2 cellular contexts compared by ENCODE assay signal in the genomic region with DNA sequence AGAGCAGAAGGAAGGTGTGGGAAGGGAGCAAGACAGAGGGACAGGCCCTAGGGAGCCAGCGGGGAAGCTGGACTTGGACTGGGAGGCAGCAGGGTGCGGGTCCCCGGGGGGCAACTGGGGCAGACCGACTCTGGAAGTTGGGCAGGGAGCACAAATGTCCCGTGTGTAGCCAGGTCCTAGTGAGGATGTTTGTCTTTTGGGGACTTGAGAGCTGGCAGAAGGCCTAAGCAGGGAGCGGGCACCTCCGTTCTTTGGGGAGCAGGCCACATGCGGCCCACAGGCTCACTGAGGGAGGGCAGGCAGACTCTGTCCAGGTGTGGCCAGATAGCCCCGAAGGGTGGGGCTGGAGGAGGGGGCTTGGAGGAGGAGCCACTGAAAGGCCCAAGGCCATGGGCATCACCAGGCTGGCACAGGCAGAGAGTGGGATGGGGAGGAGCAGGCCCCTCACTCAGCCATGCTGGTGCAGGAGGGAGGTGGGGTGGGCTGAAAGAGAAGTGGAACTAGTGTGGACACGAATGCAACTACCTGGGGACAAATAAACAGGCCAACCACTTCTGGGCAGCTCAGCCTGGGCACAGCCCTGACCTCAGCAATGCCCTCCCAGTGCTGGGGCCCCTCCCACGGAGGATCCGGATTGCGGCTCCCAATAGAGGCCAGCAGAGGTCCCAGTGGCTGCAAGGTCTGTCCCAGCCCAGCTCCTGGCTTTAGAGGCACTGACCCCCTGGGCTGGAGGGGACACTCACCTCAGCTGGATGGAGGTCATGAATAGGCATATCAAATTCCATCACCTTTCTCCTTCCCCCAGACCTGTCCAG.
TF ChIP-seq lines count a peak whose summit lies in the region.

No MANE protein-coding gene starts in this region.

TF ChIP-seq in HEK293T, 16 proteins besides CTCF, POLR2A, EP300 and RAD21:
- no peak for TF ChIP-seq HDGF (IDR thresholded peaks at IDR 0.05; ENCODE audit: borderline replicate concordance)
- TF ChIP-seq CTBP1 (IDR thresholded peaks at IDR 0.05; ENCODE audit: borderline replicate concordance) = no peak
- no peak for TF ChIP-seq ELF4 (IDR thresholded peaks at IDR 0.05)
- TF ChIP-seq FOXM1 (IDR thresholded peaks at IDR 0.05; ENCODE audit: borderline replicate concordance) = no peak
- TF ChIP-seq LEF1 (IDR thresholded peaks at IDR 0.05; ENCODE audit: borderline replicate concordance) = no peak
- no peak for TF ChIP-seq ARNT (IDR thresholded peaks at IDR 0.05)

TF ChIP-seq in HepG2, 621 proteins besides CTCF, POLR2A, EP300 and RAD21:
- TF ChIP-seq SAP130 (CRISPR knock-in tag; IDR thresholded peaks at IDR 0.05; ENCODE audit: low read depth) = 0 out of 2 replicates have a peak, but pooled peaks have one; percentile 3
- TF ChIP-seq HNF1B (CRISPR knock-in tag; IDR thresholded peaks at IDR 0.05) = 0 out of 2 replicates have a peak, but pooled peaks have one; percentile 41
- peak; percentile 67; the same call in 1 of the 2 replicates for TF ChIP-seq PATZ1 (CRISPR knock-in tag; IDR thresholded peaks at IDR 0.05)
- peak; percentile 97 for TF ChIP-seq HNRNPL (IDR thresholded peaks at IDR 0.05; ENCODE audit: low read depth, low read length)
- TF ChIP-seq, protein P1, sequence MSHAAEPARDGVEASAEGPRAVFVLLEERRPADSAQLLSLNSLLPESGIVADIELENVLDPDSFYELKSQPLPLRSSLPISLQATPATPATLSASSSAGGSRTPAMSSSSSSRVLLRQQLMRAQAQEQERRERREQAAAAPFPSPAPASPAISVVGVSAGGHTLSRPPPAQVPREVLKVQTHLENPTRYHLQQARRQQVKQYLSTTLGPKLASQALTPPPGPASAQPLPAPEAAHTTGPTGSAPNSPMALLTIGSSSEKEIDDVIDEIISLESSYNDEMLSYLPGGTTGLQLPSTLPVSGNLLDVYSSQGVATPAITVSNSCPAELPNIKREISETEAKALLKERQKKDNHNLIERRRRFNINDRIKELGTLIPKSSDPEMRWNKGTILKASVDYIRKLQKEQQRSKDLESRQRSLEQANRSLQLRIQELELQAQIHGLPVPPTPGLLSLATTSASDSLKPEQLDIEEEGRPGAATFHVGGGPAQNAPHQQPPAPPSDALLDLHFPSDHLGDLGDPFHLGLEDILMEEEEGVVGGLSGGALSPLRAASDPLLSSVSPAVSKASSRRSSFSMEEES (CRISPR knock-in tag; IDR thresholded peaks at IDR 0.05) = no peak
- no peak for TF ChIP-seq CEBPG (CRISPR knock-in tag; IDR thresholded peaks at IDR 0.05)
- TF ChIP-seq REL (CRISPR knock-in tag; conservative IDR thresholded peaks at IDR 0.05) = 0 out of 2 replicates have a peak, but pooled peaks have one; percentile 23
